ENCODE assay signal across 8 cellular contexts in the genomic region with DNA sequence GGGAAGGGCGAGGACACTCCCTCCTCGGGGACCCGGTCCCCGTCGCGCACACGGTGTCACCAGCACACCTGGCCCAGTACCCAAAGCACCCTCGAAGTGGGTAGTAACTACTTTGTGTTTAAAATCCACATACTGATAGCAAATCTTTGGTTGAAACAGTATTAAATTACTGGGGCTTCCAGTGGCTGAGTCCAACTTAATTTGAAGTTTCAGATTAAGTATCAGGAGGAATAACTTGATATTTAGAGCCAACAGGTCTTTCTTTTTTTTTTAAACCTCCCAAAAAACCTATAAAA. TPM values are rescaled to one million over a fixed set of nuclear protein-coding genes. Genes with fewer than 3 reads are reported as not detected.
DNase-seq lines count a peak whose midpoint lies in the region; ATAC-seq and TF ChIP-seq lines count a peak whose summit lies in the region.

No MANE protein-coding gene starts in this region.

- H4K20me1 ChIP-seq in hepatocyte (ENCODE audit: insufficient read depth, poor library complexity, severe bottlenecking), result no peaks in the 10 kb centered on the region

- peaks cover 4% of the 10 kb centered on the region for H3K36me3 Mint-ChIP-seq in T-helper 17 cell (ENCODE audit: low read depth)

- intact Hi-C loops in Right ventricle myocardium inferior (cut with DNase I), result loop anchor here (1.0 to 5.0 kb wide), 3 partner anchors 115 to 465 kb away; a partner anchor contains a TSS

- no peaks in the 10 kb centered on the region for H3K27me3 Mint-ChIP-seq in T-helper 17 cell

- peaks cover 19% of the 10 kb centered on the region for H3K4me1 Mint-ChIP-seq in T-helper 17 cell

- 2% methylated on average over 8 of the region's 8 CpGs for WGBS in hepatocyte (ENCODE audit: low lambda C conversion rate, missing lambda C conversion rate)

- H3K36me3 ChIP-seq in right atrium auricular region (no peaks in the 10 kb centered on the region), hepatocyte (replicated peaks; ENCODE audit: insufficient read depth, low read depth) (no peaks in the 10 kb centered on the region)

- H3K4me1 ChIP-seq in right atrium auricular region (peaks cover 0 to 15% of the 10 kb centered on the region in 2 donors), hepatocyte (ENCODE audit: insufficient read depth) (peaks cover 8% of the 10 kb centered on the region)

- peak overlapping the region; percentile 83 for H3K4me2 ChIP-seq in hepatocyte

- no peak for DNase-seq in right atrium auricular region (ENCODE audit: low spot score)
- no peak for DNase-seq in Right ventricle myocardium inferior (ENCODE audit: missing footprints)
- no peak for DNase-seq in T-helper 17 cell
- DNase-seq in hepatocyte (ENCODE audit: low spot score), result no peak
- DNase-seq in stimulated activated naive CD8-positive, alpha-beta T cell treated with anti-CD3 and anti-CD28 coated beads, Interleukin-15, Interleukin-2, amounts not matched to agents 100 U/mL and 50 U/mL, for 24 hours, result no peak
- no peak for DNase-seq in OCI-M2 (lab: John Stamatoyannopoulos, UW; ENCODE audit: unreplicated experiment)

- H3K9me3 ChIP-seq in right atrium auricular region, result no peaks in the 10 kb centered on the region
- no peaks in the 10 kb centered on the region for H3K9me3 ChIP-seq in T-helper 17 cell (ENCODE audit: control insufficient read depth, low read length, poor library complexity, severe bottlenecking)
- no peaks in the 10 kb centered on the region for H3K9me3 ChIP-seq in hepatocyte (ENCODE audit: low read depth)

- H3K27me3 ChIP-seq in right atrium auricular region (no peaks in the 10 kb centered on the region), hepatocyte (no peaks in the 10 kb centered on the region)

- H3K4me3 ChIP-seq in right atrium auricular region (peak overlapping the region; percentile 65 to 74), hepatocyte (peak overlapping the region; percentile 32)

- H3K27ac ChIP-seq in right atrium auricular region, result peak overlapping the region; percentile 97 to 98
- peak overlapping the region; percentile 95 for H3K27ac ChIP-seq in hepatocyte

- peak overlapping the region; percentile 39 for H3K27ac Mint-ChIP-seq in T-helper 17 cell

- H2AFZ ChIP-seq in hepatocyte, result peak overlapping the region; percentile 75

- H3K9me2 ChIP-seq in hepatocyte (replicated peaks; ENCODE audit: insufficient read depth), result no peaks in the 10 kb centered on the region

- TF ChIP-seq CTCF in right atrium auricular region (IDR thresholded peaks at IDR 0.05) (no peak), hepatocyte (IDR thresholded peaks at IDR 0.05; ENCODE audit: poor library complexity) (no peak)

- ATAC-seq in Right ventricle myocardium inferior (no peak), T-helper 17 cell (peak; percentile 47), GM21737 (IDR thresholded peaks at IDR 0.05; ENCODE audit: unreplicated experiment) (no peak), HG03139 (IDR thresholded peaks at IDR 0.05; ENCODE audit: unreplicated experiment) (no peak)
- ATAC-seq in stimulated activated naive CD8-positive, alpha-beta T cell treated with anti-CD3 and anti-CD28 coated beads, Interleukin-15, Interleukin-2, amounts not matched to agents 100 U/mL and 50 U/mL, for 24 hours, result peak; percentile 54

- H3K79me2 ChIP-seq in hepatocyte, result peaks cover 9% of the 10 kb centered on the region

- H3K4me3 Mint-ChIP-seq in T-helper 17 cell, result peak overlapping the region; percentile 99

RNA-seq across cellular contexts. Expression of a gene that starts 0.6 kb away (rescaled TPM):
- total RNA-seq in right atrium auricular region, result 1 to 10 TPM; 4.2 to 5.6 TPM
- total RNA-seq in Right ventricle myocardium inferior, result 3.9 TPM
- 1 to 10 TPM; 7.7 to 9.0 TPM for total RNA-seq in T-helper 17 cell
- total RNA-seq in hepatocyte, result 8.9 and 11.8 TPM in 2 replicates
- polyA plus RNA-seq in hepatocyte, result 12.6 and 13.0 TPM in 2 replicates

Comparison
In these comparisons a context has a peak if more than half of its experiments do, and no peak if none do; other contexts are left out.
1. ATAC-seq: peak in T-helper 17 cell (single experiment) and stimulated activated naive CD8-positive, alpha-beta T cell treated with anti-CD3 and anti-CD28 coated beads, Interleukin-15, Interleukin-2, amounts not matched to agents 100 U/mL and 50 U/mL, for 24 hours (single experiment); none in Right ventricle myocardium inferior (single experiment), GM21737 (single experiment) and HG03139 (single experiment).